ENCODE assay signal across 11 cellular contexts in the genomic region with DNA sequence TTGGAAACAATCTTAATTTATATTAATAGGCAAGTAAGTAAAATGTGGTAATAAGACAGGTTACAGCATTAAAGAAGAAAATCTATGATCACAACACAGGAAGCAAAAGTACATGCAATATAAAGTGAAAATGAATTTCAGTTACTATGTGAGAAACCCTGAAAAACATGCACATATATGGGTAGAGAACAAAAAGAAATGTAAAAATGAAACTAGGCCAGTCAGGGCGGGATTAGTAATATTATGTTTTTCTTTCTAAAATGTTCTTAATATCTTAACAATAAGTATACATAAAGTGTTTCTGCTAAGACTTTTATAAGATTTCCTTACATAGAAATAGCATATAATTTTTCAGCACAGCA. TPM values are rescaled to one million over a fixed set of nuclear protein-coding genes. Genes with fewer than 3 reads are reported as not detected.
A peak's percentile ranks its signal among the peaks of the same experiment; 100 is the strongest.
DNase-seq lines count a peak whose midpoint lies in the region; ATAC-seq, FAIRE-seq and TF ChIP-seq lines count a peak whose summit lies in the region.
"Had no signal": no experiment of that assay in that cellular context is flagged by ENCODE, and none has a peak within 500 bp of the region (broad histone marks: within the 10 kb centered on the region; RNA-seq: fewer than 3 reads in every experiment).

No MANE protein-coding gene starts in this region.

- H3K4me1 Mint-ChIP-seq in naive thymus-derived CD8-positive, alpha-beta T cell: peaks cover 14 to 72% (median 55%) of the 10 kb centered on the region in 4 donors

- peak in 2 of 10 donors; percentile 28 to 30 for DNase-seq in naive thymus-derived CD8-positive, alpha-beta T cell
- DNase-seq in iPS-NIHi7 (ENCODE audit: extremely low spot score): no peak
- DNase-seq in frontal cortex (ENCODE audit: low spot score in 2 of 2): no peak
- DNase-seq in right lobe of liver: no peak
- DNase-seq in SW 1271 (lab: John Stamatoyannopoulos, UW): no peak

- peaks cover 99% of the 10 kb centered on the region for H3K79me2 ChIP-seq in Loucy (ENCODE audit: insufficient read depth, low read length)
- H3K79me2 ChIP-seq: parathyroid adenoma had no signal

- H3K4me3 ChIP-seq in Loucy (ENCODE audit: low read length, poor library complexity, severe bottlenecking) (peak overlapping the region; percentile 45), right lobe of liver (no peak overlapping the region)
- H3K4me3 ChIP-seq: SK-N-MC had no signal

- H3K27ac Mint-ChIP-seq in naive thymus-derived CD8-positive, alpha-beta T cell: peak overlapping the region; percentile 0 to 84 (median 20)

- H3K9me3 ChIP-seq in Loucy (ENCODE audit: insufficient read depth, low read depth, low read length) (peaks cover 14% of the 10 kb centered on the region), right lobe of liver (no peaks in the 10 kb centered on the region)

- H3K27me3 ChIP-seq in Loucy (ENCODE audit: insufficient read depth, low read length, poor library complexity, severe bottlenecking) (no peaks in the 10 kb centered on the region), right lobe of liver (no peaks in the 10 kb centered on the region)

- POLR2A ChIA-PET in naive thymus-derived CD8-positive, alpha-beta T cell (lab: Charles Lee): interaction anchor here (2.5 kb wide), 1 partner anchor 16 kb away, joined by 10 read pairs; a partner anchor contains a TSS

- no peak overlapping the region for H2AFZ ChIP-seq in Loucy (ENCODE audit: low read length)
- H2AFZ ChIP-seq: parathyroid adenoma had no signal

- peak; percentile 65 for ATAC-seq in GM18511 (IDR thresholded peaks at IDR 0.05; ENCODE audit: unreplicated experiment)
- ATAC-seq in GM21723 (IDR thresholded peaks at IDR 0.05; ENCODE audit: unreplicated experiment): peak; percentile 70
- peak; percentile 69 to 78 for ATAC-seq in naive thymus-derived CD8-positive, alpha-beta T cell
- ATAC-seq in right lobe of liver: no peak

- peaks cover 67% of the 10 kb centered on the region for H4K20me1 ChIP-seq in Loucy (ENCODE audit: insufficient read depth, low read length, poor library complexity, severe bottlenecking)

- intact Hi-C loops in right lobe of liver (cut with DNase I): no loop called here

- peaks cover 0 to 14% (median 4%) of the 10 kb centered on the region in 9 donors for H3K9me3 Mint-ChIP-seq in naive thymus-derived CD8-positive, alpha-beta T cell

- H3K9me2 ChIP-seq in Loucy (replicated peaks; ENCODE audit: low read depth, low read length): no peaks in the 10 kb centered on the region

- peak overlapping the region; percentile 61 for H3K4me2 ChIP-seq in Loucy (ENCODE audit: low read depth, low read length, poor library complexity, severe bottlenecking)

- H3K4me3 Mint-ChIP-seq in naive thymus-derived CD8-positive, alpha-beta T cell: peak overlapping the region in 8 of 10 donors; percentile 28 to 73 (median 50)

- no peaks in the 10 kb centered on the region for H3K27me3 Mint-ChIP-seq in naive thymus-derived CD8-positive, alpha-beta T cell

- H3F3A ChIP-seq in Loucy (ENCODE audit: low read depth): peaks cover 4% of the 10 kb centered on the region; the same call in 1 of the 2 replicates

- peaks cover 88% of the 10 kb centered on the region for H3K4me1 ChIP-seq in Loucy (ENCODE audit: insufficient read depth, low read length, poor library complexity, severe bottlenecking)
- peaks cover 0 to 75% (median 15%) of the 10 kb centered on the region in 4 donors for H3K4me1 ChIP-seq in right lobe of liver
- H3K4me1 ChIP-seq: parathyroid adenoma had no signal

- no peak for FAIRE-seq in frontal cortex (lab: Jason Lieb, UNC)
- FAIRE-seq: H1 had no signal

- WGBS in right lobe of liver (ENCODE audit: insufficient coverage, low coverage, low lambda C conversion rate, missing lambda C conversion rate): 60% methylated on average over 1 of the region's 1 CpG

- TF ChIP-seq CTCF in Loucy (conservative IDR thresholded peaks at IDR 0.05; ENCODE audit: low read length) (no peak), right lobe of liver (IDR thresholded peaks at IDR 0.05) (no peak)

- TF ChIP-seq POLR2A in right lobe of liver (IDR thresholded peaks at IDR 0.05): no peak

- H3K36me3 ChIP-seq in Loucy (ENCODE audit: insufficient read depth, low read length): peaks cover 68% of the 10 kb centered on the region
- no peaks in the 10 kb centered on the region for H3K36me3 ChIP-seq in right lobe of liver

- H3K9ac ChIP-seq in Loucy (ENCODE audit: low read depth, low read length, poor library complexity, severe bottlenecking): peak overlapping the region; percentile 27
- H3K9ac ChIP-seq: parathyroid adenoma had no signal

- peak overlapping the region in 1 of 3 donors; percentile 1 for H3K27ac ChIP-seq in right lobe of liver
- H3K27ac ChIP-seq: parathyroid adenoma, SK-N-MC had no signal

- peaks cover 0 to 19% (median 18%) of the 10 kb centered on the region in 3 donors for H3K36me3 Mint-ChIP-seq in naive thymus-derived CD8-positive, alpha-beta T cell

RNA-seq across cellular contexts. Expression of a gene that starts 15.6 kb away (rescaled TPM):
- total RNA-seq in naive thymus-derived CD8-positive, alpha-beta T cell: 1 to 10 TPM; 2.7 to 4.2 TPM
- 1 to 10 TPM; 1.4 to 4.4 (median 2.5) TPM for polyA plus RNA-seq in naive thymus-derived CD8-positive, alpha-beta T cell
- 6.9 TPM for total RNA-seq in frontal cortex
- 10 to 100 TPM in 5 of 6 experiments, 1 to 10 TPM in 1; 7.7 to 22.3 (median 16.3) TPM for total RNA-seq in right lobe of liver

Comparison
In these comparisons a context has a peak if more than half of its experiments do, and no peak if none do; other contexts are left out.
1. ATAC-seq: peak in GM18511 (single experiment), GM21723 (single experiment) and naive thymus-derived CD8-positive, alpha-beta T cell (2 of 2); none in right lobe of liver (0 of 4).